18 cellular contexts compared by ENCODE assay signal in the genomic region with DNA sequence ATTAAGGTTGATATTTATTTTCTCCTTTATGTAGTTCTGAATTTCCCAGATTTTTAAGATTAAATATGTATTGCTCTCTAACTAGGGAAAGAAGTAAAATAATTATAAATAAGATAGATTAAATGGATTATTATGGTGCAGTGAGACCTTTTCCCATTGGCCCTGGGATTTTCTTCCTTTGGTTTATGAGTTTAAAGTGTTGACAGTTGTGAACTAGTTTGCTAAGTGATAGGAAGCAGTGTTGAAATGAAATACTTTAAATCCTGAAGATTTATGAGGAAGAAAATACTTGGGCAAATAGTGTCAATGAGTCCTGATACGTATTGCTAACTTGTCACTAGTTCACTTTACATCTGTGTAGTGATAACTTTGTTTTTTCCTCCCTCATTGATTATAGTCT.
"Had no signal": no experiment of that assay in that cellular context is flagged by ENCODE, and none has a peak within 500 bp of the region (broad histone marks: within the 10 kb centered on the region; RNA-seq: fewer than 3 reads in every experiment).

No MANE protein-coding gene starts in this region.

- H3K36me3 Mint-ChIP-seq: immature natural killer cell, naive B cell had no signal

- H3K27ac Mint-ChIP-seq: naive B cell, type B pancreatic cell had no signal

- H3K27me3 ChIP-seq: gastrocnemius medialis, heart right ventricle, neutrophil, thyroid gland, vagina had no signal

- H3K27ac ChIP-seq: gastrocnemius medialis, heart right ventricle, neutrophil, thyroid gland, vagina had no signal

- FAIRE-seq: endometrium had no signal

- DNase-seq: effector memory CD4-positive, alpha-beta T cell; gastrocnemius medialis; heart right ventricle; immature natural killer cell; kidney; left cardiac atrium; left ventricle myocardium superior; mesenchymal stem cell; naive B cell; right cardiac atrium; stimulated activated CD4-positive, alpha-beta T cell treated with anti-CD3 and anti-CD28 coated beads, Interleukin-2, amount 100 ng/mL, for 48 hours; stimulated activated naive CD4-positive, alpha-beta T cell treated with Interleukin-2 at 50 U/mL for 16 hours; thyroid gland had no signal

- H3K4me1 Mint-ChIP-seq: immature natural killer cell had no signal

- H3K27me3 Mint-ChIP-seq: naive B cell, type B pancreatic cell had no signal

- ATAC-seq: esophagus mucosa, gastrocnemius medialis, heart right ventricle, left cardiac atrium, left ventricle myocardium superior, right cardiac atrium had no signal

- H3K4me1 ChIP-seq: thyroid gland had no signal

- H3K4me3 Mint-ChIP-seq: immature natural killer cell, naive B cell, type B pancreatic cell had no signal

- H3K9me3 Mint-ChIP-seq: immature natural killer cell, type B pancreatic cell had no signal
